In the genomic region with DNA sequence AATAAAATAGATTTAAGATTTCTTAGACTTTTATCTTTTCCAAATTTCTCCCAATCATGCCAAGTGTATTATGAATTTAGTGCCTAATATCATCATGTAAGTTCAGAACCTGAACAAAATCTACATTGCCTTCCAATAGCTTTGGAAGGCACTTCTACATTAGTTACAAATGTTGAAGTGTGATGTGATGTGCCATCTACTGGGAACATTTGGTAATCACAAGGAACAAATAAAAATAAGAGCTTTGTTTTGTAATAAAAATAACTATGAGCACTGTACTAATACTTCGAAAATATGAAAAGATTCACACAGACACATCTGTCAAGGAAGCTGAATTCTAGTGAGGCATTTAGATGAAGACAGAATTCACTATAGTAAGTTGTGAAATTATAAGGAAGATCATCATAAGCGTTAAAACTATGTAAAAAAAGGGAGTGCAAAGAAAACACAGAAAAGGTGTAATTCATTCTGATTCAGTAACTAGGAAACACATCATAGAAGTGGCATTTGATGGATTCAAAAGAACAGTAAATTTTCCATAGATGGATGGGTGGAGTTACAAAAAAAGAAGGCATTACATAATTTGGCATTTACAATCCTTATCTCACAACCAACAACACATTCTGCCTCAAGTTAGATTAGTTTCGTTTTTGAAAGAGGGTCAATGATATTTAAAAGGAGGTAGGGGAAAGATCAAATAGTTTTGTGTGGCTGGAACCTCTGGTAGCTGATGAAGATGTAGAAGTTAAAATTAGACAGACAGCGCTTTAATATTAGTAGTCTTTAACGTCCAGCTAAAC, we compare ENCODE assay signal across 8 cellular contexts.
DNase-seq lines count a peak whose midpoint lies in the region; ATAC-seq and TF ChIP-seq lines count a peak whose summit lies in the region.

No MANE protein-coding gene starts in this region.

- no peaks in the 10 kb centered on the region for H3K27me3 ChIP-seq in CD8-positive, alpha-beta memory T cell (ENCODE audit: insufficient read depth, low read length, poor library complexity, severe bottlenecking)
- no peaks in the 10 kb centered on the region for H3K27me3 ChIP-seq in endocrine pancreas (ENCODE audit: control insufficient read depth, insufficient read depth, low read length)

- H3K4me1 Mint-ChIP-seq in CD8-positive, alpha-beta memory T cell = peaks cover 15 to 19% (median 18%) of the 10 kb centered on the region in 3 donors
- peaks cover 9% of the 10 kb centered on the region for H3K4me1 Mint-ChIP-seq in osteocyte (ENCODE audit: unreplicated experiment)

- CTCF ChIA-PET in CD8-positive, alpha-beta memory T cell (lab: Charles Lee) = interaction anchor here (1.0 to 1.2 kb wide), 4 partner anchors 11 to 718 kb away, joined by 3 to 4 read pairs (median 3); no protein-coding TSS in a partner anchor

- no peaks in the 10 kb centered on the region for H3K27me3 Mint-ChIP-seq in CD8-positive, alpha-beta memory T cell
- H3K27me3 Mint-ChIP-seq in osteocyte (ENCODE audit: unreplicated experiment) = no peaks in the 10 kb centered on the region

- peak; percentile 65 for TF ChIP-seq CTCF in osteocyte (IDR thresholded peaks at IDR 0.05)

- H3K9me3 Mint-ChIP-seq in CD8-positive, alpha-beta memory T cell = no peaks in the 10 kb centered on the region
- H3K9me3 Mint-ChIP-seq in osteocyte (ENCODE audit: unreplicated experiment) = peaks cover 9% of the 10 kb centered on the region

- ATAC-seq in GM21717 (IDR thresholded peaks at IDR 0.05; ENCODE audit: unreplicated experiment) = peak; percentile 69

- no peaks in the 10 kb centered on the region for H3K36me3 ChIP-seq in CD8-positive, alpha-beta memory T cell (ENCODE audit: insufficient read depth, low read length)
- H3K36me3 ChIP-seq in endocrine pancreas (ENCODE audit: control insufficient read depth, insufficient read depth, low read length) = no peaks in the 10 kb centered on the region

- peaks cover 3% of the 10 kb centered on the region for H3K4me1 ChIP-seq in CD8-positive, alpha-beta memory T cell (ENCODE audit: insufficient read depth, low read length)
- H3K4me1 ChIP-seq in endocrine pancreas (ENCODE audit: control insufficient read depth, insufficient read depth, low read length) = no peaks in the 10 kb centered on the region

- H3K9me3 ChIP-seq in CD8-positive, alpha-beta memory T cell (ENCODE audit: low read length) = no peaks in the 10 kb centered on the region
- H3K9me3 ChIP-seq in endocrine pancreas (ENCODE audit: control insufficient read depth, low read length) = no peaks in the 10 kb centered on the region

- no peak for DNase-seq in CD8-positive, alpha-beta memory T cell
- DNase-seq in NCI-H748 (lab: John Stamatoyannopoulos, UW; ENCODE audit: unreplicated experiment) (peak; percentile 47), osteocyte (ENCODE audit: extremely low spot score, unreplicated experiment) (no peak), AG08396 (ENCODE audit: low spot score) (no peak), mesenteric fat pad (ENCODE audit: low spot score) (no peak), GM19240 (ENCODE audit: insufficient read length, low spot score) (no peak)

- H3K4me3 ChIP-seq in CD8-positive, alpha-beta memory T cell (ENCODE audit: low read length) = no peak overlapping the region
- H3K4me3 ChIP-seq in endocrine pancreas (ENCODE audit: control insufficient read depth, insufficient read depth, low read length) = peak overlapping the region; percentile 77

- POLR2A ChIA-PET in CD8-positive, alpha-beta memory T cell (lab: Charles Lee) = no interaction called here

- no peak overlapping the region for H3K9ac ChIP-seq in endocrine pancreas (ENCODE audit: control insufficient read depth, insufficient read depth, low read length)

- H3K27ac ChIP-seq in CD8-positive, alpha-beta memory T cell (ENCODE audit: low read depth, low read length) = no peak overlapping the region

- H3K27ac Mint-ChIP-seq in CD8-positive, alpha-beta memory T cell = peak overlapping the region in 5 of 8 donors; percentile 13 to 68 (median 14)
- no peak overlapping the region for H3K27ac Mint-ChIP-seq in osteocyte (ENCODE audit: unreplicated experiment)

- H3K4me3 Mint-ChIP-seq in CD8-positive, alpha-beta memory T cell = peak overlapping the region in 5 of 7 donors; percentile 57 to 67 (median 60)
- no peak overlapping the region for H3K4me3 Mint-ChIP-seq in osteocyte (ENCODE audit: unreplicated experiment)

- H3K36me3 Mint-ChIP-seq in CD8-positive, alpha-beta memory T cell = peaks cover 8 to 26% (median 12%) of the 10 kb centered on the region in 3 donors
- peaks cover 10% of the 10 kb centered on the region for H3K36me3 Mint-ChIP-seq in osteocyte (ENCODE audit: unreplicated experiment)
